19 cellular contexts compared by ENCODE assay signal in genomic region chr4:44914223-44914622, GRCh38.
DNase-seq lines count a peak whose midpoint lies in the region; ATAC-seq and TF ChIP-seq lines count a peak whose summit lies in the region.
"Had no signal": no experiment of that assay in that cellular context is flagged by ENCODE, and none has a peak within 500 bp of the region (broad histone marks: within the 10 kb centered on the region; RNA-seq: fewer than 3 reads in every experiment).

No MANE protein-coding gene starts in this region.

- ATAC-seq in HG02610 (IDR thresholded peaks at IDR 0.05; ENCODE audit: unreplicated experiment) (peak; percentile 56), foreskin keratinocyte (peak; percentile 47), GM18909 (IDR thresholded peaks at IDR 0.05; ENCODE audit: poor library complexity, unreplicated experiment) (no peak)
- ATAC-seq: A549 had no signal

- POLR2A ChIA-PET in MCF 10A (lab: Yijun Ruan, JAX) = no interaction called here

- no peak overlapping the region for H3K9ac ChIP-seq in mammary epithelial cell (ENCODE audit: insufficient read depth, low read length)
- H3K9ac ChIP-seq: GM23248 had no signal

- H2AFZ ChIP-seq in mammary epithelial cell (ENCODE audit: low read depth, low read length) = no peak overlapping the region
- H2AFZ ChIP-seq: GM23248 had no signal

- dilution Hi-C loops in mammary epithelial cell (cut with HindIII; ENCODE audit: low sequenced_read_pairs) = no loop called here

- no peaks in the 10 kb centered on the region for H3K36me3 Mint-ChIP-seq in MCF 10A (ENCODE audit: insufficient read depth, unreplicated experiment)
- H3K36me3 Mint-ChIP-seq: CD4-positive, alpha-beta memory T cell had no signal

- H3K9me3 Mint-ChIP-seq in MCF 10A (ENCODE audit: unreplicated experiment) = no peaks in the 10 kb centered on the region

- peak overlapping the region; percentile 40 for H3K27ac Mint-ChIP-seq in MCF 10A (ENCODE audit: low read depth, unreplicated experiment)
- H3K27ac Mint-ChIP-seq: CD4-positive, alpha-beta memory T cell had no signal

- H3K4me1 Mint-ChIP-seq in MCF 10A (ENCODE audit: insufficient read depth, unreplicated experiment) = peaks cover 16% of the 10 kb centered on the region
- H3K4me1 Mint-ChIP-seq: CD4-positive, alpha-beta memory T cell had no signal

- DNase-seq in MCF 10A (ENCODE audit: unreplicated experiment) (no peak), mammary epithelial cell (no peak), foreskin keratinocyte (peak; percentile 3 to 33), D341Med (ENCODE audit: low spot score) (no peak), NCI-H1092 treated with DMSO at 0.1 percent for 48 hours (lab: John Stamatoyannopoulos, UW) (no peak)
- DNase-seq: 8988T; ACHN; C1 segment of cervical spinal cord; Calu3; CD4-positive, alpha-beta memory T cell; COR-L47; DMS153; DND-41; GM23248; H7; HCEC 1CT had no signal

- BruUV-seq in MCF 10A (replicated peaks; lab: Mats Ljungman, UMichigan) = no TSS peak
- no TSS peak for BruUV-seq in mammary epithelial cell (replicated peaks; lab: Mats Ljungman, UMichigan)

- no peaks in the 10 kb centered on the region for H3K79me2 ChIP-seq in mammary epithelial cell (ENCODE audit: insufficient read depth, low read length)

- intact Hi-C loops in MCF 10A (cut with micrococcal nuclease) = no loop called here
- intact Hi-C loops in mammary epithelial cell (cut with micrococcal nuclease) = no loop called here

- TF ChIP-seq CTCF in MCF 10A (IDR thresholded peaks at IDR 0.05; ENCODE audit: unreplicated experiment) (no peak), mammary epithelial cell (conservative IDR thresholded peaks at IDR 0.05 in 1 of 2, IDR thresholded peaks at IDR 0.05 in 1 of 2; ENCODE audit: extremely low read depth in 1 of 2, insufficient read depth in 1 of 2, low read depth in 1 of 2, low read length in 2 of 2) (no peak), foreskin keratinocyte (conservative IDR thresholded peaks at IDR 0.05) (no peak)

- H3K9me3 ChIP-seq in mammary epithelial cell (replicated peaks; ENCODE audit: insufficient read depth, low read length) = no peaks in the 10 kb centered on the region
- H3K9me3 ChIP-seq: A549 had no signal

- WGBS in mammary epithelial cell (ENCODE audit: low coverage, missing lambda C conversion rate) = 89% methylated on average over 1 of the region's 1 CpG

- H3K4me3 ChIP-seq in mammary epithelial cell (replicated peaks in 1 of 3; ENCODE audit: insufficient read depth in 1 of 3, low read depth in 2 of 3, low read length in 3 of 3) = no peak overlapping the region
- H3K4me3 ChIP-seq: A549, GM23248 had no signal

- no peak overlapping the region for H3K4me3 Mint-ChIP-seq in MCF 10A (ENCODE audit: unreplicated experiment)
- H3K4me3 Mint-ChIP-seq: CD4-positive, alpha-beta memory T cell had no signal

- no peaks in the 10 kb centered on the region for H3K27me3 ChIP-seq in mammary epithelial cell (ENCODE audit: insufficient read depth, low read length)
- H3K27me3 ChIP-seq in foreskin keratinocyte = no peaks in the 10 kb centered on the region

- H3K4me1 ChIP-seq in mammary epithelial cell (ENCODE audit: insufficient read depth, low read length) (no peaks in the 10 kb centered on the region), foreskin keratinocyte (no peaks in the 10 kb centered on the region)
- H3K4me1 ChIP-seq: A549 had no signal

- H3K27me3 Mint-ChIP-seq in MCF 10A (ENCODE audit: insufficient read depth, unreplicated experiment) = no peaks in the 10 kb centered on the region
- H3K27me3 Mint-ChIP-seq: CD4-positive, alpha-beta memory T cell had no signal

- no peak overlapping the region for H3K4me2 ChIP-seq in mammary epithelial cell (ENCODE audit: insufficient read depth, low read depth, low read length)
- H3K4me2 ChIP-seq: A549 had no signal

- no peaks in the 10 kb centered on the region for H4K20me1 ChIP-seq in mammary epithelial cell (ENCODE audit: insufficient read depth, low read length)

- no peaks in the 10 kb centered on the region for H3K36me3 ChIP-seq in mammary epithelial cell (ENCODE audit: insufficient read depth, low read length)

- H3K27ac ChIP-seq in mammary epithelial cell (ENCODE audit: insufficient read depth, low read depth, low read length) = no peak overlapping the region
- no peak overlapping the region for H3K27ac ChIP-seq in foreskin keratinocyte
- H3K27ac ChIP-seq: A549, GM23248 had no signal

- CTCF ChIA-PET in MCF 10A (lab: Yijun Ruan, JAX) (interaction anchor here (0.6 to 1.1 kb wide), 3 partner anchors 528 to 1401 kb away, joined by 3 to 9 read pairs (median 3); no protein-coding TSS in a partner anchor), mammary epithelial cell (lab: Charles Lee; ENCODE audit: low non-redundant PET) (no interaction called here)

- in situ Hi-C loops in mammary epithelial cell (cut with MboI; ENCODE audit: low sequenced_read_pairs in 2 of 2) = no loop called here

Comparison
In these comparisons a context has a peak if more than half of its experiments do, and no peak if none do; other contexts are left out.
1. DNase-seq: peak in foreskin keratinocyte (2 of 2); none in MCF 10A (single experiment), mammary epithelial cell (single experiment), D341Med (single experiment) and NCI-H1092 treated with DMSO at 0.1 percent for 48 hours (single experiment).